Comparison of ENCODE assay signal across 7 cellular contexts in genomic region chr14:67420102-67420739, GRCh38. TPM values are rescaled to one million over a fixed set of nuclear protein-coding genes. Genes with fewer than 3 reads are reported as not detected.
A peak's percentile ranks its signal among the peaks of the same experiment; 100 is the strongest.
DNase-seq lines count a peak whose midpoint lies in the region; ATAC-seq and TF ChIP-seq lines count a peak whose summit lies in the region.

No MANE protein-coding gene starts in this region.

- H3K27me3 Mint-ChIP-seq in activated naive CD8-positive, alpha-beta T cell treated with anti-CD3 and anti-CD28 coated beads, Interleukin-2, amount 10 ng/mL, durations not matched to agents 7 days and 5 days, result peaks cover 26% of the 10 kb centered on the region

- H3K4me3 Mint-ChIP-seq in activated naive CD8-positive, alpha-beta T cell treated with anti-CD3 and anti-CD28 coated beads, Interleukin-2, amount 10 ng/mL, durations not matched to agents 7 days and 5 days, result no peak overlapping the region

- DNase-seq in NB4 (ENCODE audit: low read depth) (peak; percentile 62), posterior vena cava (ENCODE audit: low spot score) (peak; percentile 73), GM19240 (ENCODE audit: insufficient read length, low spot score) (no peak), putamen (ENCODE audit: low spot score) (no peak)
- peak; percentile 58 for DNase-seq in activated naive CD8-positive, alpha-beta T cell treated with anti-CD3 and anti-CD28 coated beads, Interleukin-2, amount 10 ng/mL, durations not matched to agents 7 days and 5 days

- no peak for TF ChIP-seq POLR2A in NB4 (IDR thresholded peaks at IDR 0.05; ENCODE audit: extremely low read depth, insufficient read length)

- ATAC-seq in activated naive CD8-positive, alpha-beta T cell treated with anti-CD3 and anti-CD28 coated beads, Interleukin-2, amount 10 ng/mL, durations not matched to agents 7 days and 5 days (ENCODE audit: low read depth), result peak; percentile 54
- no peak for ATAC-seq in HG02840 (IDR thresholded peaks at IDR 0.05; ENCODE audit: low FRiP score, unreplicated experiment)

- peak; percentile 67 for TF ChIP-seq CTCF in GM12874 (IDR thresholded peaks at IDR 0.05; ENCODE audit: insufficient read depth, low read depth, low read length)
- TF ChIP-seq CTCF in NB4 (IDR thresholded peaks at IDR 0.05; ENCODE audit: low read depth, low read length), result peak; percentile 73

- H3K4me3 ChIP-seq in NB4 (ENCODE audit: low read depth, low read length), result no peak overlapping the region

- H3K36me3 Mint-ChIP-seq in activated naive CD8-positive, alpha-beta T cell treated with anti-CD3 and anti-CD28 coated beads, Interleukin-2, amount 10 ng/mL, durations not matched to agents 7 days and 5 days, result no peaks in the 10 kb centered on the region

- peaks cover 6% of the 10 kb centered on the region for H3K4me1 Mint-ChIP-seq in activated naive CD8-positive, alpha-beta T cell treated with anti-CD3 and anti-CD28 coated beads, Interleukin-2, amount 10 ng/mL, durations not matched to agents 7 days and 5 days

- intact Hi-C loops in posterior vena cava (cut with DNase I), result no loop called here

- POLR2A ChIA-PET in activated naive CD8-positive, alpha-beta T cell treated with anti-CD3 and anti-CD28 coated beads, Interleukin-2, amount 10 ng/mL, durations not matched to agents 7 days and 5 days (lab: Charles Lee), result no interaction called here

- H3K9me3 Mint-ChIP-seq in activated naive CD8-positive, alpha-beta T cell treated with anti-CD3 and anti-CD28 coated beads, Interleukin-2, amount 10 ng/mL, durations not matched to agents 7 days and 5 days, result no peaks in the 10 kb centered on the region

- no peak overlapping the region for H3K27ac Mint-ChIP-seq in activated naive CD8-positive, alpha-beta T cell treated with anti-CD3 and anti-CD28 coated beads, Interleukin-2, amount 10 ng/mL, durations not matched to agents 7 days and 5 days

RNA-seq across cellular contexts. Expression of gene PLEK2, which starts 8.3 kb away (rescaled TPM):
- total RNA-seq in activated naive CD8-positive, alpha-beta T cell treated with anti-CD3 and anti-CD28 coated beads, Interleukin-2, amount 10 ng/mL, durations not matched to agents 7 days and 5 days, result under 1 TPM; 0.85 to 0.97 TPM
- total RNA-seq in posterior vena cava, result 1 to 10 TPM; 1.2 to 2.0 TPM

Comparison
In these comparisons a context has a peak if more than half of its experiments do, and no peak if none do; other contexts are left out.
1. DNase-seq: peak in NB4 (single experiment), activated naive CD8-positive, alpha-beta T cell treated with anti-CD3 and anti-CD28 coated beads, Interleukin-2, amount 10 ng/mL, durations not matched to agents 7 days and 5 days (single experiment) and posterior vena cava (single experiment); none in GM19240 (single experiment) and putamen (single experiment).